Comparison of ENCODE assay signal across 11 cellular contexts in genomic region chr9:130939405-130939941, GRCh38. TPM values are rescaled to one million over a fixed set of nuclear protein-coding genes. Genes with fewer than 3 reads are reported as not detected.
DNase-seq lines count a peak whose midpoint lies in the region; ATAC-seq and TF ChIP-seq lines count a peak whose summit lies in the region.
"Had no signal": no experiment of that assay in that cellular context is flagged by ENCODE, and none has a peak within 500 bp of the region (broad histone marks: within the 10 kb centered on the region; RNA-seq: fewer than 3 reads in every experiment).

No MANE protein-coding gene starts in this region.

- DNase-seq in GM23248, result peak; percentile 62
- no peak for DNase-seq in RWPE1 (ENCODE audit: low spot score)
- DNase-seq in gastrocnemius medialis, result no peak
- no peak for DNase-seq in 8988T
- DNase-seq in stimulated activated naive CD4-positive, alpha-beta T cell treated with Interleukin-2 at 50 U/mL for 16 hours (lab: John Stamatoyannopoulos, UW), result no peak
- DNase-seq: GOT3 had no signal

- no peaks in the 10 kb centered on the region for H4K20me1 ChIP-seq in GM23248 (ENCODE audit: insufficient read depth)

- POLR2A ChIA-PET in RWPE1 (lab: Yijun Ruan, JAX; ENCODE audit: low non-redundant PET), result no interaction called here

- H3K79me2 ChIP-seq in GM23248 (ENCODE audit: insufficient read depth), result no peaks in the 10 kb centered on the region

- H2AFZ ChIP-seq in GM23248, result peak overlapping the region; percentile 95

- H3K4me1 Mint-ChIP-seq in activated T-helper 17 cell treated with anti-CD3 and anti-CD28 coated beads, Interleukin-2, amount 50 U/mL, for 72 hours, result no peaks in the 10 kb centered on the region

- H3K9me3 ChIP-seq in GM23248 (ENCODE audit: low read depth), result no peaks in the 10 kb centered on the region
- H3K9me3 ChIP-seq in gastroesophageal sphincter, result no peaks in the 10 kb centered on the region
- H3K9me3 ChIP-seq in gastrocnemius medialis, result no peaks in the 10 kb centered on the region

- no peak for TF ChIP-seq EP300 in gastroesophageal sphincter (IDR thresholded peaks at IDR 0.05)

- H3K36me3 ChIP-seq in GM23248 (ENCODE audit: low read depth) (no peaks in the 10 kb centered on the region), gastroesophageal sphincter (no peaks in the 10 kb centered on the region), gastrocnemius medialis (no peaks in the 10 kb centered on the region)

- peaks cover 46% of the 10 kb centered on the region for H3K27me3 Mint-ChIP-seq in activated T-helper 17 cell treated with anti-CD3 and anti-CD28 coated beads, Interleukin-2, amount 50 U/mL, for 72 hours

- CTCF ChIA-PET in RWPE1 (lab: Yijun Ruan, JAX), result interaction anchor here (0.5 to 1.2 kb wide), 5 partner anchors 12 to 76 kb away, joined by 3 to 8 read pairs (median 4); no protein-coding TSS in a partner anchor

- H3K9me3 Mint-ChIP-seq in activated T-helper 17 cell treated with anti-CD3 and anti-CD28 coated beads, Interleukin-2, amount 50 U/mL, for 72 hours, result no peaks in the 10 kb centered on the region

- H3K9me2 ChIP-seq in GM23248 (ENCODE audit: insufficient read depth), result no peaks in the 10 kb centered on the region

- intact Hi-C loops in gastrocnemius medialis (cut with DNase I; ENCODE audit: low total_unique reads), result no loop called here

- peaks cover 11% of the 10 kb centered on the region; the same call in 1 of the 2 replicates for H3K4me1 ChIP-seq in GM23248 (ENCODE audit: insufficient read depth)
- H3K4me1 ChIP-seq in gastroesophageal sphincter, result peaks cover 0 to 57% (median 29%) of the 10 kb centered on the region in 3 donors
- peaks cover 0 to 7% of the 10 kb centered on the region in 2 donors for H3K4me1 ChIP-seq in gastrocnemius medialis

- H3K4me2 ChIP-seq in GM23248 (ENCODE audit: unreplicated experiment), result peak overlapping the region; percentile 98

- H3K9ac ChIP-seq in GM23248, result no peak overlapping the region

- no peak overlapping the region for H3K4me3 Mint-ChIP-seq in activated T-helper 17 cell treated with anti-CD3 and anti-CD28 coated beads, Interleukin-2, amount 50 U/mL, for 72 hours

- H3K27ac ChIP-seq in GM23248 (no peak overlapping the region), RWPE1 (peak overlapping the region; percentile 12; the same call in 1 of the 2 replicates), gastroesophageal sphincter (no peak overlapping the region), gastrocnemius medialis (no peak overlapping the region)

- no peaks in the 10 kb centered on the region for H3K36me3 Mint-ChIP-seq in activated T-helper 17 cell treated with anti-CD3 and anti-CD28 coated beads, Interleukin-2, amount 50 U/mL, for 72 hours (ENCODE audit: low read depth)

- H3K27ac Mint-ChIP-seq in activated T-helper 17 cell treated with anti-CD3 and anti-CD28 coated beads, Interleukin-2, amount 50 U/mL, for 72 hours, result no peak overlapping the region

- in situ Hi-C loops in GM23248 (cut with MboI) (no loop called here), gastrocnemius medialis (cut with MboI; ENCODE audit: low sequenced_read_pairs in 4 of 4) (no loop called here)

- ATAC-seq in gastroesophageal sphincter (no peak), gastrocnemius medialis (no peak), HG02759 (IDR thresholded peaks at IDR 0.05; ENCODE audit: unreplicated experiment) (no peak)
- no peak for ATAC-seq in activated T-helper 17 cell treated with anti-CD3 and anti-CD28 coated beads, Interleukin-2, amount 50 U/mL, for 72 hours (replicated peaks)

- peaks cover 15% of the 10 kb centered on the region; the same call in 1 of the 2 replicates for H3F3A ChIP-seq in GM23248 (ENCODE audit: insufficient read depth)

- H3K4me3 ChIP-seq in GM23248 (peak overlapping the region; percentile 94), gastroesophageal sphincter (peak overlapping the region; percentile 17 to 49), gastrocnemius medialis (peak overlapping the region; percentile 19 to 51 (median 42))

- 1 to 2% methylated on average over 32 to 69 of the region's 69 CpGs for WGBS in GM23248 (ENCODE audit: low coverage in 1 of 2, low lambda C conversion rate in 2 of 2, missing lambda C conversion rate in 2 of 2), 2 experiments
- 0% methylated on average over 1 of the region's 69 CpGs; no CpG with 5 or more reads in 1 of the 2 donors for WGBS in gastroesophageal sphincter (ENCODE audit: low coverage in 1 of 2), 2 donors

- H3K27me3 ChIP-seq in GM23248 (replicated peaks; ENCODE audit: insufficient read depth) (peaks cover 13% of the 10 kb centered on the region; the same call in 1 of the 2 replicates), gastroesophageal sphincter (peaks cover 90% of the 10 kb centered on the region), gastrocnemius medialis (peaks cover 62 to 83% (median 74%) of the 10 kb centered on the region in 3 donors)

- TF ChIP-seq CTCF in RWPE1 (conservative IDR thresholded peaks at IDR 0.05; ENCODE audit: low read depth), result peak; percentile 44; the same call in 1 of the 2 replicates
- no peak for TF ChIP-seq CTCF in gastroesophageal sphincter (IDR thresholded peaks at IDR 0.05)
- no peak for TF ChIP-seq CTCF in gastrocnemius medialis (IDR thresholded peaks at IDR 0.05 in 4 of 5, conservative IDR thresholded peaks at IDR 0.05 in 1 of 5)

- TF ChIP-seq POLR2A in gastroesophageal sphincter (IDR thresholded peaks at IDR 0.05), result no peak
- no peak for TF ChIP-seq POLR2A in gastrocnemius medialis (IDR thresholded peaks at IDR 0.05)

RNA-seq across cellular contexts. Expression of gene FIBCD1, which starts 0.4 kb away (rescaled TPM):
- 20.2 and 20.9 TPM in 2 replicates for total RNA-seq in GM23248 (2014; rRNA removed; shearing (Covaris generic))
- polyA plus RNA-seq in GM23248 (2016; fragmentation: Nextera tagmentation; extraction: Ambion mirVana), result 21.4 and 23.7 TPM in 2 replicates
- 1 to 10 TPM in 2 of 4 donors, not detected in 2; 1.4 to 1.7 TPM for total RNA-seq in gastroesophageal sphincter
- total RNA-seq in gastrocnemius medialis, result not detected
- total RNA-seq in activated T-helper 17 cell treated with anti-CD3 and anti-CD28 coated beads, Interleukin-2, amount 50 U/mL, for 72 hours, result not detected

RNA-seq across cellular contexts. Expression of gene QRFP, which starts 42.9 kb away (rescaled TPM):
- total RNA-seq in GM23248 (2014; rRNA removed; shearing (Covaris generic)), result not detected in 2 replicates
- polyA plus RNA-seq in GM23248 (2016; fragmentation: Nextera tagmentation; extraction: Ambion mirVana), result 0.18 and 0.53 TPM in 2 replicates
- total RNA-seq in gastroesophageal sphincter (not detected), gastrocnemius medialis (not detected)
- not detected for total RNA-seq in activated T-helper 17 cell treated with anti-CD3 and anti-CD28 coated beads, Interleukin-2, amount 50 U/mL, for 72 hours
- total RNA-seq: dermis microvascular lymphatic vessel endothelial cell, RPMI7951 had no signal

Comparison
In these comparisons a context has a peak if more than half of its experiments do, and no peak if none do; other contexts are left out.
1. H3K4me3 ChIP-seq: peak in every context shown above with its lines; median percentile 94 in GM23248; 42 in gastrocnemius medialis; 33 in gastroesophageal sphincter.